In genomic region chr9:16275795-16276624, GRCh38 we compare ENCODE assay signal across 19 cellular contexts.
A peak's percentile ranks its signal among the peaks of the same experiment; 100 is the strongest.
DNase-seq lines count a peak whose midpoint lies in the region; TF ChIP-seq lines count a peak whose summit lies in the region.
"Had no signal": no experiment of that assay in that cellular context is flagged by ENCODE, and none has a peak within 500 bp of the region (broad histone marks: within the 10 kb centered on the region; RNA-seq: fewer than 3 reads in every experiment).

No MANE protein-coding gene starts in this region.

- H3K27me3 ChIP-seq in thyroid gland (no peaks in the 10 kb centered on the region), stomach (no peaks in the 10 kb centered on the region)
- H3K27me3 ChIP-seq: testis had no signal

- peak overlapping the region; percentile 88 to 93 (median 92) for H3K27ac ChIP-seq in thyroid gland
- H3K27ac ChIP-seq in stomach = no peak overlapping the region
- H3K27ac ChIP-seq: psoas muscle, testis had no signal

- H3K4me1 Mint-ChIP-seq in neural crest cell = peaks cover 15% of the 10 kb centered on the region
- peaks cover 4% of the 10 kb centered on the region for H3K4me1 Mint-ChIP-seq in osteocyte (ENCODE audit: unreplicated experiment)

- H3K4me3 ChIP-seq in thyroid gland (replicated peaks in 1 of 3) (no peak overlapping the region), stomach (no peak overlapping the region)
- H3K4me3 ChIP-seq: psoas muscle, testis had no signal

- H3K36me3 Mint-ChIP-seq in neural crest cell (ENCODE audit: low read depth) (peaks cover 2% of the 10 kb centered on the region), osteocyte (ENCODE audit: unreplicated experiment) (no peaks in the 10 kb centered on the region)
- H3K36me3 Mint-ChIP-seq: activated naive CD8-positive, alpha-beta T cell had no signal

- H3K36me3 ChIP-seq in thyroid gland (no peaks in the 10 kb centered on the region), stomach (no peaks in the 10 kb centered on the region)

- 53 to 56% methylated on average over 15 of the region's 15 CpGs for WGBS in thyroid gland, 2 donors
- 72 to 92% (median 85%) methylated on average over 15 of the region's 15 CpGs for WGBS in stomach, 5 donors

- H3K27me3 Mint-ChIP-seq in neural crest cell (ENCODE audit: low read depth) (no peaks in the 10 kb centered on the region), osteocyte (ENCODE audit: unreplicated experiment) (no peaks in the 10 kb centered on the region)
- H3K27me3 Mint-ChIP-seq: activated naive CD8-positive, alpha-beta T cell had no signal

- intact Hi-C loops in head of caudate nucleus (cut with DNase I) = no loop called here
- intact Hi-C loops in thyroid gland (cut with DNase I) = loop anchor here (10.0 kb wide), 1 partner anchor 81 kb away; no protein-coding TSS in a partner anchor
- intact Hi-C loops in stomach (cut with DNase I; ENCODE audit: low total_unique reads) = no loop called here

- peaks cover 23 to 46% of the 10 kb centered on the region in 2 donors for H3K4me1 ChIP-seq in thyroid gland
- peaks cover 0 to 6% (median 0%) of the 10 kb centered on the region in 4 donors for H3K4me1 ChIP-seq in stomach
- H3K4me1 ChIP-seq: psoas muscle, testis had no signal

- TF ChIP-seq CTCF in neural crest cell (conservative IDR thresholded peaks at IDR 0.05) (no peak), thyroid gland (IDR thresholded peaks at IDR 0.05) (no peak), stomach (IDR thresholded peaks at IDR 0.05) (no peak), osteocyte (IDR thresholded peaks at IDR 0.05) (no peak)

- H3K9me3 ChIP-seq in thyroid gland (no peaks in the 10 kb centered on the region), stomach (no peaks in the 10 kb centered on the region)
- H3K9me3 ChIP-seq: psoas muscle, testis had no signal

- DNase-seq in NCI-H1105 treated with DMSO at 0.1 percent for 48 hours (lab: John Stamatoyannopoulos, UW) (peak; percentile 50), NCI-H1105 (lab: John Stamatoyannopoulos, UW) (no peak), head of caudate nucleus (peak in 29 of 42 donors; percentile 16 to 72 (median 46)), neural crest cell (ENCODE audit: low read depth, low spot score) (no peak), thyroid gland (peak; percentile 98 to 99), stomach (no peak), NCI-H146 (lab: John Stamatoyannopoulos, UW) (no peak), osteocyte (ENCODE audit: extremely low spot score, unreplicated experiment) (no peak)
- DNase-seq: 8988T; activated CD4-positive, alpha-beta T cell treated with anti-CD3 and anti-CD28 coated beads for 4 hours; central memory CD4-positive, alpha-beta T cell; DMS53; KBM-7; NCI-H1436; NCI-H345; stimulated activated CD4-positive, alpha-beta T cell treated with anti-CD3 and anti-CD28 coated beads, Interleukin-1b, Interleukin-23, amount 100 ng/mL, for 48 hours; testis had no signal

- no peak for TF ChIP-seq EP300 in stomach (IDR thresholded peaks at IDR 0.05)

- H3K9me3 Mint-ChIP-seq in neural crest cell = peaks cover 3% of the 10 kb centered on the region
- H3K9me3 Mint-ChIP-seq in osteocyte (ENCODE audit: unreplicated experiment) = no peaks in the 10 kb centered on the region

- H3K4me3 Mint-ChIP-seq in neural crest cell = no peak overlapping the region
- H3K4me3 Mint-ChIP-seq in osteocyte (ENCODE audit: unreplicated experiment) = no peak overlapping the region
- H3K4me3 Mint-ChIP-seq: activated naive CD8-positive, alpha-beta T cell had no signal

- H3K27ac Mint-ChIP-seq in neural crest cell (ENCODE audit: unreplicated experiment) (peak overlapping the region; percentile 4), osteocyte (ENCODE audit: unreplicated experiment) (no peak overlapping the region)
- H3K27ac Mint-ChIP-seq: activated naive CD8-positive, alpha-beta T cell had no signal

- TF ChIP-seq POLR2A in thyroid gland (IDR thresholded peaks at IDR 0.05) (peak in 1 of 2 donors; percentile 25), stomach (IDR thresholded peaks at IDR 0.05) (no peak)

Comparison
In these comparisons a context has a peak if more than half of its experiments do, and no peak if none do; other contexts are left out.
1. DNase-seq: peak in NCI-H1105 treated with DMSO at 0.1 percent for 48 hours (single experiment), head of caudate nucleus (29 of 42) and thyroid gland (2 of 2); none in NCI-H1105 (single experiment), neural crest cell (single experiment), stomach (single experiment), NCI-H146 (single experiment) and osteocyte (single experiment).
2. H3K27ac ChIP-seq: peak in thyroid gland (3 of 3); none in stomach (0 of 5).